ENCODE assay signal across 26 cellular contexts in genomic region chr4:150647008-150647407, GRCh38.
"Had no signal": no experiment of that assay in that cellular context is flagged by ENCODE, and none has a peak within 500 bp of the region (broad histone marks: within the 10 kb centered on the region; RNA-seq: fewer than 3 reads in every experiment).

No MANE protein-coding gene starts in this region.

- H3K36me3 ChIP-seq: left lung, neural progenitor cell, sigmoid colon, thoracic aorta, upper lobe of left lung had no signal

- H3K9ac ChIP-seq: neural progenitor cell had no signal

- H3K4me1 ChIP-seq: left lung, neural progenitor cell, sigmoid colon, upper lobe of left lung had no signal

- H3K9me3 Mint-ChIP-seq: activated CD4-positive, alpha-beta T cell treated with anti-CD3 and anti-CD28 coated beads, Interleukin-2, amount 10 ng/mL, durations not matched to agents 7 days and 5 days; activated naive CD8-positive, alpha-beta T cell treated with anti-CD3 and anti-CD28 coated beads, Interleukin-2, amount 50 U/mL, for 24 hours; activated T-helper 1 cell treated with anti-CD3 and anti-CD28 coated beads, Interleukin-12 subunit alpha, Interleukin-12 subunit beta, Interleukin-2, Interleukin-4 antibody, amounts not matched to agents 30 ng/mL and 10 ng/mL and 1 ng/mL, durations not matched to agents 14 hours and 24 hours and 36 hours; effector memory CD8-positive, alpha-beta T cell; mesothelial cell of epicardium; naive thymus-derived CD8-positive, alpha-beta T cell; neural progenitor cell had no signal

- H3K4me1 Mint-ChIP-seq: activated CD4-positive, alpha-beta T cell treated with anti-CD3 and anti-CD28 coated beads, Interleukin-2, amount 10 ng/mL, durations not matched to agents 7 days and 5 days; activated naive CD8-positive, alpha-beta T cell treated with anti-CD3 and anti-CD28 coated beads, Interleukin-2, amount 50 U/mL, for 24 hours; neural progenitor cell had no signal

- H3K27me3 Mint-ChIP-seq: activated CD4-positive, alpha-beta T cell treated with anti-CD3 and anti-CD28 coated beads, Interleukin-2, amount 10 ng/mL, durations not matched to agents 7 days and 5 days; activated naive CD8-positive, alpha-beta T cell treated with anti-CD3 and anti-CD28 coated beads, Interleukin-2, amount 50 U/mL, for 24 hours; effector memory CD8-positive, alpha-beta T cell; naive thymus-derived CD8-positive, alpha-beta T cell had no signal

- H3K27ac ChIP-seq: left lung, neural progenitor cell, sigmoid colon, thoracic aorta, upper lobe of left lung, VCaP had no signal

- DNase-seq: activated CD4-positive, alpha-beta T cell treated with anti-CD3 and anti-CD28 coated beads, Interleukin-2, amount 10 ng/mL, durations not matched to agents 7 days and 5 days; activated CD8-positive, alpha-beta T cell treated with anti-CD3 and anti-CD28 coated beads, Interleukin-2, amount 10 ng/mL, durations not matched to agents 7 days and 5 days; activated gamma-delta T cell; activated naive CD4-positive, alpha-beta T cell treated with anti-CD3 and anti-CD28 coated beads, Interleukin-2, amount 50 U/mL, for 16 hours; activated naive CD8-positive, alpha-beta T cell treated with anti-CD3 and anti-CD28 coated beads, Interleukin-2, amount 50 U/mL, for 24 hours; anterior cingulate cortex; central memory CD4-positive, alpha-beta T cell; effector memory CD8-positive, alpha-beta T cell; kidney glomerular epithelial cell; left lung; naive thymus-derived CD8-positive, alpha-beta T cell; posterior cingulate gyrus; sigmoid colon; stimulated activated CD4-positive, alpha-beta T cell treated with anti-CD3 and anti-CD28 coated beads, Interleukin-15, amount 100 ng/mL, for 24 hours; stimulated activated naive CD4-positive, alpha-beta T cell; upper lobe of left lung had no signal

- H3K4me3 Mint-ChIP-seq: activated CD4-positive, alpha-beta T cell treated with anti-CD3 and anti-CD28 coated beads, Interleukin-2, amount 10 ng/mL, durations not matched to agents 7 days and 5 days; activated CD8-positive, alpha-beta T cell treated with anti-CD3 and anti-CD28 coated beads, Interleukin-2, amount 10 ng/mL, durations not matched to agents 7 days and 5 days; activated naive CD8-positive, alpha-beta T cell treated with anti-CD3 and anti-CD28 coated beads, Interleukin-2, amount 50 U/mL, for 24 hours; activated T-helper 1 cell treated with anti-CD3 and anti-CD28 coated beads, Interleukin-12 subunit alpha, Interleukin-12 subunit beta, Interleukin-2, Interleukin-4 antibody, amounts not matched to agents 30 ng/mL and 10 ng/mL and 1 ng/mL, durations not matched to agents 14 hours and 24 hours and 36 hours; effector memory CD8-positive, alpha-beta T cell; mesothelial cell of epicardium; naive thymus-derived CD8-positive, alpha-beta T cell; neural progenitor cell had no signal

- H2AFZ ChIP-seq: neural progenitor cell had no signal

- H3K4me3 ChIP-seq: left lung, neural progenitor cell, sigmoid colon, smooth muscle cell, thoracic aorta, upper lobe of left lung had no signal

- ATAC-seq: activated CD4-positive, CD25-positive, alpha-beta regulatory T cell treated with anti-CD3 and anti-CD28 coated beads, Interleukin-2, amount 50 U/mL, for 24 hours; activated CD8-positive, alpha-beta T cell treated with anti-CD3 and anti-CD28 coated beads, Interleukin-2, amount 10 ng/mL, durations not matched to agents 7 days and 5 days; activated naive CD8-positive, alpha-beta T cell treated with anti-CD3 and anti-CD28 coated beads, Interleukin-2, amount 50 U/mL, for 24 hours; effector memory CD8-positive, alpha-beta T cell; esophagus mucosa; left lung; naive thymus-derived CD8-positive, alpha-beta T cell had no signal

- H3K36me3 Mint-ChIP-seq: mesothelial cell of epicardium, neural progenitor cell had no signal

- H3K4me2 ChIP-seq: neural progenitor cell, smooth muscle cell had no signal

- FAIRE-seq: colon, endothelial cell of umbilical vein had no signal

- H3K27me3 ChIP-seq: left lung, neural progenitor cell, sigmoid colon, upper lobe of left lung had no signal

- H3K9me3 ChIP-seq: left lung, sigmoid colon, thoracic aorta, upper lobe of left lung had no signal

- H3K27ac Mint-ChIP-seq: activated CD4-positive, alpha-beta T cell treated with anti-CD3 and anti-CD28 coated beads, Interleukin-2, amount 10 ng/mL, durations not matched to agents 7 days and 5 days; activated CD8-positive, alpha-beta T cell treated with anti-CD3 and anti-CD28 coated beads, Interleukin-2, amount 10 ng/mL, durations not matched to agents 7 days and 5 days; activated naive CD8-positive, alpha-beta T cell treated with anti-CD3 and anti-CD28 coated beads, Interleukin-2, amount 50 U/mL, for 24 hours; activated T-helper 1 cell treated with anti-CD3 and anti-CD28 coated beads, Interleukin-12 subunit alpha, Interleukin-12 subunit beta, Interleukin-2, Interleukin-4 antibody, amounts not matched to agents 30 ng/mL and 10 ng/mL and 1 ng/mL, durations not matched to agents 14 hours and 24 hours and 36 hours; mesothelial cell of epicardium; naive thymus-derived CD8-positive, alpha-beta T cell; neural progenitor cell had no signal
